20 cellular contexts compared by ENCODE assay signal in the genomic region with DNA sequence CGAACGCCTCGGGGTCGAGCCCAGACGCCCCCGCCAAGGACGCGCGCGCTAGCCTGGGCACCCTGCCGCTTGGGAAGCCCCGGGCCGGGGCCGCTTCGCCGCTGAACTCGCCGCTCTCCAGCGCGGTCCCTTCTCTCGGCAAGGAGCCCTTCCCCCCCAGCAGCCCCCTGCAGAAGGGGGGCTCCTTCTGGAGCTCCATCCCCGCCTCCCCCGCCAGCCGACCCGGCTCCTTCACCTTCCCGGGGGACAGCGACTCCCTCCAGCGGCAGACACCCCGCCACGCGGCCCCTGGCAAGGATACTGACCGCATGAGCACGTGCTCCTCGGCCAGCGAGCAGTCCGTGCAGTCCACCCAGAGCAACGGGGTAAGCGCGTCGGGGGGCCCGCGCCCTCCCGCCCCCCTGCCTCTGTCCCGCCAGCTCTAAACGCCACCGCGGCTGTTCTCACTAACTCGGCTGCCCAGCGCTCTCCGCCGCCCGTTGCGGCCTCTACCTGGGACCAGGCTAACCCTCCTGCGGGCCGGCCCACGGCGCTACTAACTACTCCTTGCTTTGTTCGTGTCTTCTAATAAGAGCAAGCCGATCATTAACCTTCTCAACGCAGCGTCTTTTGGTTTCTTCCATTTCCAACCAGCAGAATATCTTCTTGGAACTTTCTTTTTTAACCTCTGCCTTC.
"Had no signal": no experiment of that assay in that cellular context is flagged by ENCODE, and none has a peak within 500 bp of the region (broad histone marks: within the 10 kb centered on the region; RNA-seq: fewer than 3 reads in every experiment).

No MANE protein-coding gene starts in this region.

- H3K9me3 ChIP-seq: adrenal gland, right atrium auricular region had no signal

- H3K4me3 ChIP-seq: adrenal gland, coronary artery, lung, right atrium auricular region, skin epidermis had no signal

- H3K27ac Mint-ChIP-seq: activated CD4-positive, alpha-beta memory T cell treated with anti-CD3 and anti-CD28 coated beads for 36 hours; activated CD8-positive, alpha-beta memory T cell treated with anti-CD3 and anti-CD28 coated beads, Interleukin-2, amount 10 ng/mL, durations not matched to agents 7 days and 5 days; activated naive CD4-positive, alpha-beta T cell treated with anti-CD3 and anti-CD28 coated beads for 36 hours; activated T-helper 2 cell treated with anti-CD3 and anti-CD28 coated beads, Interferon-gamma antibody, Interleukin-2, Interleukin-4, amounts not matched to agents 10 μg/mL and 5 μg/mL and 100 μg/mL, durations not matched to agents 14 hours and 24 hours and 36 hours; immature natural killer cell had no signal

- H3K4me3 Mint-ChIP-seq: activated CD4-positive, alpha-beta memory T cell treated with anti-CD3 and anti-CD28 coated beads for 36 hours; activated CD8-positive, alpha-beta memory T cell treated with anti-CD3 and anti-CD28 coated beads, Interleukin-2, amount 10 ng/mL, durations not matched to agents 7 days and 5 days; activated naive CD4-positive, alpha-beta T cell treated with anti-CD3 and anti-CD28 coated beads for 36 hours; immature natural killer cell had no signal

- H3K27me3 Mint-ChIP-seq: activated CD4-positive, alpha-beta memory T cell treated with anti-CD3 and anti-CD28 coated beads for 36 hours; activated CD8-positive, alpha-beta memory T cell treated with anti-CD3 and anti-CD28 coated beads, Interleukin-2, amount 10 ng/mL, durations not matched to agents 7 days and 5 days had no signal

- H3K9me3 Mint-ChIP-seq: activated CD4-positive, alpha-beta memory T cell treated with anti-CD3 and anti-CD28 coated beads for 36 hours; activated naive CD4-positive, alpha-beta T cell treated with anti-CD3 and anti-CD28 coated beads for 36 hours; activated T-helper 2 cell treated with anti-CD3 and anti-CD28 coated beads, Interferon-gamma antibody, Interleukin-2, Interleukin-4, amounts not matched to agents 10 μg/mL and 5 μg/mL and 100 μg/mL, durations not matched to agents 14 hours and 24 hours and 36 hours; immature natural killer cell had no signal

- H3K36me3 Mint-ChIP-seq: activated CD4-positive, alpha-beta memory T cell treated with anti-CD3 and anti-CD28 coated beads for 36 hours had no signal

- ATAC-seq: activated CD8-positive, alpha-beta memory T cell treated with anti-CD3 and anti-CD28 coated beads, Interleukin-2, amount 10 ng/mL, durations not matched to agents 7 days and 5 days had no signal

- H3K27ac ChIP-seq: adrenal gland, right atrium auricular region had no signal

- H3K27me3 ChIP-seq: adrenal gland, right atrium auricular region had no signal

- DNase-seq: activated CD4-positive, alpha-beta memory T cell treated with anti-CD3 and anti-CD28 coated beads for 36 hours; activated CD8-positive, alpha-beta memory T cell treated with anti-CD3 and anti-CD28 coated beads, Interleukin-2, amount 10 ng/mL, durations not matched to agents 7 days and 5 days; activated naive CD4-positive, alpha-beta T cell treated with anti-CD3 and anti-CD28 coated beads for 36 hours; activated T-cell treated with anti-CD3 and anti-CD28 coated beads, Interleukin-2, amount 50 U/mL, for 1 hour; effector CD4-positive, alpha-beta T cell; foreskin fibroblast; hypothalamus; immature natural killer cell; stimulated activated CD4-positive, alpha-beta T cell treated with anti-CD3 and anti-CD28 coated beads, Interleukin-15, amount 100 ng/mL, for 24 hours; stimulated activated CD4-positive, alpha-beta T cell treated with anti-CD3 and anti-CD28 coated beads, Interleukin-4, amount 100 ng/mL, for 1 hour; stimulated activated naive CD4-positive, alpha-beta T cell; T-helper 1 cell; T1000; trophoblast cell had no signal
